In genomic region chr10:16944081-16944922, GRCh38 we compare ENCODE assay signal across 13 cellular contexts.
DNase-seq lines count a peak whose midpoint lies in the region; ATAC-seq, FAIRE-seq and TF ChIP-seq lines count a peak whose summit lies in the region.
"Had no signal": no experiment of that assay in that cellular context is flagged by ENCODE, and none has a peak within 500 bp of the region (broad histone marks: within the 10 kb centered on the region; RNA-seq: fewer than 3 reads in every experiment).

No MANE protein-coding gene starts in this region.

- H3K9me3 ChIP-seq in endothelial cell of umbilical vein (replicated peaks; ENCODE audit: control insufficient read depth, insufficient read depth, low read length) (no peaks in the 10 kb centered on the region), neural cell (ENCODE audit: low read length) (no peaks in the 10 kb centered on the region)
- H3K9me3 ChIP-seq: HAP-1 had no signal

- TF ChIP-seq CTCF in AG09319 (IDR thresholded peaks at IDR 0.05; ENCODE audit: low read depth, low read length) (no peak), NB4 (IDR thresholded peaks at IDR 0.05; ENCODE audit: low read depth, low read length) (no peak), endothelial cell of umbilical vein (IDR thresholded peaks at IDR 0.05; ENCODE audit: extremely low read depth in 1 of 2, insufficient read depth in 1 of 2, low read depth in 1 of 2, low read length in 2 of 2) (no peak), neural cell (IDR thresholded peaks at IDR 0.05; ENCODE audit: poor library complexity, severe bottlenecking) (no peak)

- BruUV-seq in endothelial cell of umbilical vein (replicated peaks; lab: Mats Ljungman, UMichigan), result TSS peak; percentile 73

- CTCF ChIA-PET in endothelial cell of umbilical vein (lab: Charles Lee), result interaction anchor here (0.8 to 1.4 kb wide), 8 partner anchors 19 to 276 kb away, joined by 3 to 5 read pairs (median 4); no protein-coding TSS in a partner anchor

- FAIRE-seq in endothelial cell of umbilical vein (lab: Jason Lieb, UNC), result no peak

- H3K4me1 ChIP-seq in endothelial cell of umbilical vein (ENCODE audit: control insufficient read depth, extremely low read depth, insufficient read depth, low read length), result peaks cover 20% of the 10 kb centered on the region

- H3F3A ChIP-seq in neural cell (ENCODE audit: insufficient read depth, low read length, poor library complexity, severe bottlenecking), result no peaks in the 10 kb centered on the region

- H3K27me3 Mint-ChIP-seq in activated naive CD8-positive, alpha-beta T cell treated with anti-CD3 and anti-CD28 coated beads, Interleukin-2, amount 50 U/mL, for 24 hours, result no peaks in the 10 kb centered on the region
- peaks cover 28% of the 10 kb centered on the region for H3K27me3 Mint-ChIP-seq in activated T-helper 2 cell treated with anti-CD3 and anti-CD28 coated beads, Interferon-gamma antibody, Interleukin-2, Interleukin-4, amounts not matched to agents 10 μg/mL and 5 μg/mL and 100 μg/mL, durations not matched to agents 14 hours and 24 hours and 36 hours (ENCODE audit: low read depth)
- H3K27me3 Mint-ChIP-seq: activated CD4-positive, alpha-beta T cell treated with anti-CD3 and anti-CD28 coated beads for 36 hours; naive thymus-derived CD8-positive, alpha-beta T cell had no signal

- H2AFZ ChIP-seq in endothelial cell of umbilical vein (ENCODE audit: low read depth, low read length) (peak overlapping the region; percentile 53), neural cell (ENCODE audit: low read depth, low read length) (no peak overlapping the region)

- peak overlapping the region; percentile 46 for H3K9ac ChIP-seq in endothelial cell of umbilical vein (replicated peaks; ENCODE audit: extremely low read depth, insufficient read depth, low read length)
- no peak overlapping the region for H3K9ac ChIP-seq in neural cell (ENCODE audit: low read length)

- no peak for TF ChIP-seq EP300 in neural cell (conservative IDR thresholded peaks at IDR 0.05; ENCODE audit: poor library complexity, severe bottlenecking)

- TF ChIP-seq RAD21 in neural cell (conservative IDR thresholded peaks at IDR 0.05), result no peak

- no peaks in the 10 kb centered on the region for H3K9me1 ChIP-seq in endothelial cell of umbilical vein (replicated peaks; ENCODE audit: control insufficient read depth, extremely low read depth, insufficient read depth, low read length)

- H4K20me1 ChIP-seq in endothelial cell of umbilical vein (replicated peaks; ENCODE audit: control insufficient read depth, extremely low read depth, insufficient read depth, low read length), result no peaks in the 10 kb centered on the region
- no peaks in the 10 kb centered on the region for H4K20me1 ChIP-seq in neural cell (ENCODE audit: insufficient read depth)

- TF ChIP-seq POLR2A in NB4 (IDR thresholded peaks at IDR 0.05; ENCODE audit: extremely low read depth, insufficient read length), result no peak
- TF ChIP-seq POLR2A in endothelial cell of umbilical vein (IDR thresholded peaks at IDR 0.05; ENCODE audit: low read depth, low read length), result no peak

- no peaks in the 10 kb centered on the region for H3K27me3 ChIP-seq in endothelial cell of umbilical vein (ENCODE audit: control insufficient read depth in 2 of 2, insufficient read depth in 2 of 2, low read length in 2 of 2)
- H3K27me3 ChIP-seq in neural cell (ENCODE audit: insufficient read depth, low read depth, low read length), result no peaks in the 10 kb centered on the region

- peaks cover 8% of the 10 kb centered on the region for H3K4me1 Mint-ChIP-seq in activated naive CD8-positive, alpha-beta T cell treated with anti-CD3 and anti-CD28 coated beads, Interleukin-2, amount 50 U/mL, for 24 hours
- H3K4me1 Mint-ChIP-seq in activated T-helper 2 cell treated with anti-CD3 and anti-CD28 coated beads, Interferon-gamma antibody, Interleukin-2, Interleukin-4, amounts not matched to agents 10 μg/mL and 5 μg/mL and 100 μg/mL, durations not matched to agents 14 hours and 24 hours and 36 hours (ENCODE audit: low read depth), result peaks cover 3% of the 10 kb centered on the region

- dilution Hi-C loops in endothelial cell of umbilical vein (cut with MboI; ENCODE audit: extremely low pct_ligation_motif_present, low sequenced_read_pairs), result no loop called here

- H3K36me3 Mint-ChIP-seq in activated naive CD8-positive, alpha-beta T cell treated with anti-CD3 and anti-CD28 coated beads, Interleukin-2, amount 50 U/mL, for 24 hours (ENCODE audit: low read depth), result peaks cover 2% of the 10 kb centered on the region
- H3K36me3 Mint-ChIP-seq in activated T-helper 2 cell treated with anti-CD3 and anti-CD28 coated beads, Interferon-gamma antibody, Interleukin-2, Interleukin-4, amounts not matched to agents 10 μg/mL and 5 μg/mL and 100 μg/mL, durations not matched to agents 14 hours and 24 hours and 36 hours (ENCODE audit: low read depth), result no peaks in the 10 kb centered on the region

- H3K4me3 Mint-ChIP-seq in activated naive CD8-positive, alpha-beta T cell treated with anti-CD3 and anti-CD28 coated beads, Interleukin-2, amount 50 U/mL, for 24 hours, result no peak overlapping the region
- H3K4me3 Mint-ChIP-seq in activated T-helper 2 cell treated with anti-CD3 and anti-CD28 coated beads, Interferon-gamma antibody, Interleukin-2, Interleukin-4, amounts not matched to agents 10 μg/mL and 5 μg/mL and 100 μg/mL, durations not matched to agents 14 hours and 24 hours and 36 hours (ENCODE audit: low read depth), result no peak overlapping the region
- H3K4me3 Mint-ChIP-seq: activated CD4-positive, alpha-beta T cell treated with anti-CD3 and anti-CD28 coated beads for 36 hours; naive thymus-derived CD8-positive, alpha-beta T cell had no signal

- no peaks in the 10 kb centered on the region for H3K36me3 ChIP-seq in endothelial cell of umbilical vein (ENCODE audit: control insufficient read depth in 2 of 2, extremely low read depth in 1 of 2, insufficient read depth in 2 of 2, low read length in 2 of 2)
- H3K36me3 ChIP-seq in neural cell (ENCODE audit: insufficient read depth, low read length), result no peaks in the 10 kb centered on the region
- H3K36me3 ChIP-seq: HAP-1 had no signal

- H3K4me3 ChIP-seq in NB4 (ENCODE audit: low read depth, low read length) (no peak overlapping the region), endothelial cell of umbilical vein (replicated peaks in 1 of 3; ENCODE audit: insufficient read depth in 1 of 3, low read depth in 1 of 3, low read length in 3 of 3) (no peak overlapping the region), neural cell (ENCODE audit: low read length) (no peak overlapping the region)
- H3K4me3 ChIP-seq: HAP-1 had no signal

- DNase-seq in AG09319 (ENCODE audit: extremely low read depth, low read depth) (peak; percentile 80), NB4 (ENCODE audit: low read depth) (peak; percentile 1), endothelial cell of umbilical vein (ENCODE audit: low read depth, low spot score) (peak; percentile 65), GDM1 (lab: John Stamatoyannopoulos, UW) (no peak)
- DNase-seq in activated naive CD8-positive, alpha-beta T cell treated with anti-CD3 and anti-CD28 coated beads, Interleukin-2, amount 50 U/mL, for 24 hours, result no peak
- no peak for DNase-seq in activated T-helper 2 cell treated with anti-CD3 and anti-CD28 coated beads, Interferon-gamma antibody, Interleukin-2, Interleukin-4, amounts not matched to agents 10 μg/mL and 5 μg/mL and 100 μg/mL, durations not matched to agents 14 hours and 24 hours and 36 hours (ENCODE audit: low spot score)
- DNase-seq: activated CD4-positive, alpha-beta T cell treated with anti-CD3 and anti-CD28 coated beads for 36 hours; glutamatergic neuron; naive thymus-derived CD8-positive, alpha-beta T cell; NCI-H2081 had no signal

- H3K27ac Mint-ChIP-seq in activated naive CD8-positive, alpha-beta T cell treated with anti-CD3 and anti-CD28 coated beads, Interleukin-2, amount 50 U/mL, for 24 hours, result no peak overlapping the region
- no peak overlapping the region for H3K27ac Mint-ChIP-seq in activated T-helper 2 cell treated with anti-CD3 and anti-CD28 coated beads, Interferon-gamma antibody, Interleukin-2, Interleukin-4, amounts not matched to agents 10 μg/mL and 5 μg/mL and 100 μg/mL, durations not matched to agents 14 hours and 24 hours and 36 hours
- H3K27ac Mint-ChIP-seq: activated CD4-positive, alpha-beta T cell treated with anti-CD3 and anti-CD28 coated beads for 36 hours had no signal

- POLR2A ChIA-PET in endothelial cell of umbilical vein (lab: Charles Lee), result interaction anchor here (0.7 to 1.3 kb wide), 2 partner anchors 121 to 285 kb away, joined by 3 read pairs; no protein-coding TSS in a partner anchor

- ATAC-seq in activated naive CD8-positive, alpha-beta T cell treated with anti-CD3 and anti-CD28 coated beads, Interleukin-2, amount 50 U/mL, for 24 hours, result no peak
- no peak for ATAC-seq in HG03520 (IDR thresholded peaks at IDR 0.05; ENCODE audit: unreplicated experiment)
- ATAC-seq: activated CD4-positive, alpha-beta T cell treated with anti-CD3 and anti-CD28 coated beads for 36 hours; naive thymus-derived CD8-positive, alpha-beta T cell had no signal

- H3K9me3 Mint-ChIP-seq in activated naive CD8-positive, alpha-beta T cell treated with anti-CD3 and anti-CD28 coated beads, Interleukin-2, amount 50 U/mL, for 24 hours, result no peaks in the 10 kb centered on the region
- H3K9me3 Mint-ChIP-seq in activated T-helper 2 cell treated with anti-CD3 and anti-CD28 coated beads, Interferon-gamma antibody, Interleukin-2, Interleukin-4, amounts not matched to agents 10 μg/mL and 5 μg/mL and 100 μg/mL, durations not matched to agents 14 hours and 24 hours and 36 hours, result no peaks in the 10 kb centered on the region
- H3K9me3 Mint-ChIP-seq: naive thymus-derived CD8-positive, alpha-beta T cell had no signal

- no peaks in the 10 kb centered on the region for H3K9me2 ChIP-seq in neural cell (ENCODE audit: insufficient read depth, low read length)

- H3K4me2 ChIP-seq in endothelial cell of umbilical vein (ENCODE audit: insufficient read depth, low read length), result peak overlapping the region; percentile 18
- no peak overlapping the region for H3K4me2 ChIP-seq in neural cell (ENCODE audit: low read length)

- H3K79me2 ChIP-seq in endothelial cell of umbilical vein (ENCODE audit: control insufficient read depth, insufficient read depth, low read length), result no peaks in the 10 kb centered on the region
- H3K79me2 ChIP-seq in neural cell (replicated peaks; ENCODE audit: insufficient read depth, low read length), result no peaks in the 10 kb centered on the region

- intact Hi-C loops in endothelial cell of umbilical vein (cut with micrococcal nuclease), result loop anchor here (1.0 to 2.0 kb wide), 2 partner anchors 24 to 52 kb away; no protein-coding TSS in a partner anchor
- intact Hi-C loops in activated T-helper 2 cell treated with anti-CD3 and anti-CD28 coated beads, Interferon-gamma antibody, Interleukin-2, Interleukin-4, amounts not matched to agents 10 μg/mL and 5 μg/mL and 100 μg/mL, durations not matched to agents 14 hours and 24 hours and 36 hours (cut with micrococcal nuclease), result no loop called here

- H3K27ac ChIP-seq in endothelial cell of umbilical vein (ENCODE audit: insufficient read depth, low read depth, low read length) (peak overlapping the region; percentile 59), neural cell (ENCODE audit: low read length) (peak overlapping the region; percentile 36)

TF ChIP-seq in endothelial cell of umbilical vein, 7 proteins besides CTCF, POLR2A, EP300 and RAD21 (continues in another document):
- TF ChIP-seq MYC (IDR thresholded peaks at IDR 0.05; ENCODE audit: low read depth, low read length), result no peak

Comparison
In these comparisons a context has a peak if more than half of its experiments do, and no peak if none do; other contexts are left out.
1. DNase-seq: peak in AG09319 (single experiment), NB4 (single experiment) and endothelial cell of umbilical vein (single experiment); none in GDM1 (single experiment), activated naive CD8-positive, alpha-beta T cell treated with anti-CD3 and anti-CD28 coated beads, Interleukin-2, amount 50 U/mL, for 24 hours (single experiment) and activated T-helper 2 cell treated with anti-CD3 and anti-CD28 coated beads, Interferon-gamma antibody, Interleukin-2, Interleukin-4, amounts not matched to agents 10 μg/mL and 5 μg/mL and 100 μg/mL, durations not matched to agents 14 hours and 24 hours and 36 hours (single experiment).